In genomic region chr7:43729214-43729923, GRCh38 we compare ENCODE assay signal across 1 cellular context.
TF ChIP-seq lines count a peak whose summit lies in the region.

TSS of gene COA1 (minus strand) at chr7:43729523. CDS start at chr7:43648614, 80,909 bp downstream.

TF ChIP-seq in GM12878, 131 proteins besides CTCF, POLR2A, EP300 and RAD21 (continued from another document and continues in another):
- TF ChIP-seq CUX1 (IDR thresholded peaks at IDR 0.05; ENCODE audit: insufficient replicate concordance, low read depth, low read length) (no peak), TCF12 (IDR thresholded peaks at IDR 0.05; ENCODE audit: low read depth, low read length) (0 out of 2 replicates have a peak, but pooled peaks have one; percentile 15), TARDBP (IDR thresholded peaks at IDR 0.05; ENCODE audit: borderline replicate concordance) (0 out of 2 replicates have a peak, but pooled peaks have one; percentile 39), ZNF592 (IDR thresholded peaks at IDR 0.05) (no peak), RAD51 (IDR thresholded peaks at IDR 0.05) (no peak; the same call in 1 of the 2 replicates), GATAD2B (conservative IDR thresholded peaks at IDR 0.05; ENCODE audit: low read depth) (peak; percentile 79; the same call in 1 of the 2 replicates), WRNIP1 (IDR thresholded peaks at IDR 0.05; ENCODE audit: borderline replicate concordance, low read depth, low read length) (no peak), SUZ12 (IDR thresholded peaks at IDR 0.05; ENCODE audit: unreplicated experiment) (no peak), SIN3A (IDR thresholded peaks at IDR 0.05; ENCODE audit: low read depth, low read length) (peak; percentile 83; the same call in 1 of the 2 replicates), TBL1XR1 (IDR thresholded peaks at IDR 0.05; ENCODE audit: low read depth, low read length) (peak; percentile 65; the same call in 1 of the 2 replicates), PAX5 (IDR thresholded peaks at IDR 0.05; ENCODE audit: borderline replicate concordance, low read depth, low read length) (no peak), BCLAF1 (IDR thresholded peaks at IDR 0.05) (no peak), IRF5 (IDR thresholded peaks at IDR 0.05; ENCODE audit: borderline replicate concordance) (no peak), ZBTB33 (IDR thresholded peaks at IDR 0.05) (no peak), EZH2 (IDR thresholded peaks at IDR 0.05; ENCODE audit: borderline replicate concordance, control insufficient read depth, low read depth, low read length) (no peak), ZBED1 (IDR thresholded peaks at IDR 0.05; ENCODE audit: borderline replicate concordance) (no peak), REST (IDR thresholded peaks at IDR 0.05; ENCODE audit: low read depth, low read length) (no peak), JUNB (IDR thresholded peaks at IDR 0.05) (no peak), E4F1 (IDR thresholded peaks at IDR 0.05; ENCODE audit: borderline replicate concordance, partially characterized antibody) (peak; percentile 32), ATF3 (IDR thresholded peaks at IDR 0.05; ENCODE audit: borderline replicate concordance, extremely low read depth, low read depth, low read length) (no peak), TCF7 (IDR thresholded peaks at IDR 0.05; ENCODE audit: borderline replicate concordance) (no peak), ZBTB4 (CRISPR knock-in tag; IDR thresholded peaks at IDR 0.05) (no peak), SREBF2 (IDR thresholded peaks at IDR 0.05; ENCODE audit: low read length) (no peak), IRF4 (IDR thresholded peaks at IDR 0.05; ENCODE audit: low read depth, low read length) (peak; percentile 91)
